ENCODE assay signal across 2 cellular contexts in the genomic region with DNA sequence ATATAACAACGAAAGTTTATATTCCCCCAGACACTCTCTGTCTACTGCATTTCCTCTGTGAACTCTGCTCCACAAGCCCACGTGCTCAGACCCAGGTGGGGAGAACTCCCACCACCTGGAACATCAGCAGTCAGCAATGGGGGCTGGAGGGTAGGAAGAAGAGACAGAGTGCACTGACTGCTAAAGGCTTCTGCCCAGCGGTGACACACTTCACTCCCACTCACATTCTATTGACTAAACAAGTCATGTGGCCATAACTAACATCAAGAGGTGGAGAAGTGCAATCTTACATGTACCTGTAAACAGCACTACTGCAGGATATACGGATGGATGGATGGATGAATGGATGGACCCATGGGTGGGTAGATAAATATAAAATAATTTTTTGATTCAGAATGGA.
TF ChIP-seq lines count a peak whose summit lies in the region.

No MANE protein-coding gene starts in this region.

TF ChIP-seq in HCT116, 20 proteins besides CTCF, POLR2A, EP300 and RAD21 (continued from another document):
- TF ChIP-seq TCF7L2 (IDR thresholded peaks at IDR 0.05; ENCODE audit: borderline replicate concordance, extremely low read depth, insufficient read depth, insufficient read length): no peak
- TF ChIP-seq, protein P1, sequence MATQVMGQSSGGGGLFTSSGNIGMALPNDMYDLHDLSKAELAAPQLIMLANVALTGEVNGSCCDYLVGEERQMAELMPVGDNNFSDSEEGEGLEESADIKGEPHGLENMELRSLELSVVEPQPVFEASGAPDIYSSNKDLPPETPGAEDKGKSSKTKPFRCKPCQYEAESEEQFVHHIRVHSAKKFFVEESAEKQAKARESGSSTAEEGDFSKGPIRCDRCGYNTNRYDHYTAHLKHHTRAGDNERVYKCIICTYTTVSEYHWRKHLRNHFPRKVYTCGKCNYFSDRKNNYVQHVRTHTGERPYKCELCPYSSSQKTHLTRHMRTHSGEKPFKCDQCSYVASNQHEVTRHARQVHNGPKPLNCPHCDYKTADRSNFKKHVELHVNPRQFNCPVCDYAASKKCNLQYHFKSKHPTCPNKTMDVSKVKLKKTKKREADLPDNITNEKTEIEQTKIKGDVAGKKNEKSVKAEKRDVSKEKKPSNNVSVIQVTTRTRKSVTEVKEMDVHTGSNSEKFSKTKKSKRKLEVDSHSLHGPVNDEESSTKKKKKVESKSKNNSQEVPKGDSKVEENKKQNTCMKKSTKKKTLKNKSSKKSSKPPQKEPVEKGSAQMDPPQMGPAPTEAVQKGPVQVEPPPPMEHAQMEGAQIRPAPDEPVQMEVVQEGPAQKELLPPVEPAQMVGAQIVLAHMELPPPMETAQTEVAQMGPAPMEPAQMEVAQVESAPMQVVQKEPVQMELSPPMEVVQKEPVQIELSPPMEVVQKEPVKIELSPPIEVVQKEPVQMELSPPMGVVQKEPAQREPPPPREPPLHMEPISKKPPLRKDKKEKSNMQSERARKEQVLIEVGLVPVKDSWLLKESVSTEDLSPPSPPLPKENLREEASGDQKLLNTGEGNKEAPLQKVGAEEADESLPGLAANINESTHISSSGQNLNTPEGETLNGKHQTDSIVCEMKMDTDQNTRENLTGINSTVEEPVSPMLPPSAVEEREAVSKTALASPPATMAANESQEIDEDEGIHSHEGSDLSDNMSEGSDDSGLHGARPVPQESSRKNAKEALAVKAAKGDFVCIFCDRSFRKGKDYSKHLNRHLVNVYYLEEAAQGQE (IDR thresholded peaks at IDR 0.05; ENCODE audit: low read depth): no peak
- no peak for TF ChIP-seq ELF1 (IDR thresholded peaks at IDR 0.05; ENCODE audit: borderline replicate concordance, low read depth)
- TF ChIP-seq SIN3A (IDR thresholded peaks at IDR 0.05; ENCODE audit: low read depth): peak; percentile 64; the same call in 1 of the 2 replicates
- TF ChIP-seq CEBPB (IDR thresholded peaks at IDR 0.05; ENCODE audit: low read depth): no peak
- peak; percentile 88 for TF ChIP-seq EGR1 (IDR thresholded peaks at IDR 0.05; ENCODE audit: low read depth)
- TF ChIP-seq SP1 (IDR thresholded peaks at IDR 0.05; ENCODE audit: low read depth): peak; percentile 70
- TF ChIP-seq YY1 (IDR thresholded peaks at IDR 0.05; ENCODE audit: extremely low read depth, insufficient replicate concordance, low read depth, low read length): no peak
- TF ChIP-seq, protein P2, sequence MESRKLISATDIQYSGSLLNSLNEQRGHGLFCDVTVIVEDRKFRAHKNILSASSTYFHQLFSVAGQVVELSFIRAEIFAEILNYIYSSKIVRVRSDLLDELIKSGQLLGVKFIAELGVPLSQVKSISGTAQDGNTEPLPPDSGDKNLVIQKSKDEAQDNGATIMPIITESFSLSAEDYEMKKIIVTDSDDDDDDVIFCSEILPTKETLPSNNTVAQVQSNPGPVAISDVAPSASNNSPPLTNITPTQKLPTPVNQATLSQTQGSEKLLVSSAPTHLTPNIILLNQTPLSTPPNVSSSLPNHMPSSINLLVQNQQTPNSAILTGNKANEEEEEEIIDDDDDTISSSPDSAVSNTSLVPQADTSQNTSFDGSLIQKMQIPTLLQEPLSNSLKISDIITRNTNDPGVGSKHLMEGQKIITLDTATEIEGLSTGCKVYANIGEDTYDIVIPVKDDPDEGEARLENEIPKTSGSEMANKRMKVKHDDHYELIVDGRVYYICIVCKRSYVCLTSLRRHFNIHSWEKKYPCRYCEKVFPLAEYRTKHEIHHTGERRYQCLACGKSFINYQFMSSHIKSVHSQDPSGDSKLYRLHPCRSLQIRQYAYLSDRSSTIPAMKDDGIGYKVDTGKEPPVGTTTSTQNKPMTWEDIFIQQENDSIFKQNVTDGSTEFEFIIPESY (IDR thresholded peaks at IDR 0.05; ENCODE audit: extremely low read depth, insufficient replicate concordance, low read length): no peak

TF ChIP-seq in HepG2, 621 proteins besides CTCF, POLR2A, EP300 and RAD21 (continued from another document):
- TF ChIP-seq BHLHE40 (IDR thresholded peaks at IDR 0.05; ENCODE audit: low read length) (no peak), RFXANK (CRISPR knock-in tag; IDR thresholded peaks at IDR 0.05) (no peak), MAFF (IDR thresholded peaks at IDR 0.05; ENCODE audit: low read depth, low read length) (no peak), STAT5B (CRISPR knock-in tag; IDR thresholded peaks at IDR 0.05) (no peak), ERF (CRISPR knock-in tag; IDR thresholded peaks at IDR 0.05) (no peak), ETV6 (CRISPR knock-in tag; conservative IDR thresholded peaks at IDR 0.05) (no peak), POLR2G (IDR thresholded peaks at IDR 0.05; ENCODE audit: low read depth, low read length) (no peak), GATA4 (IDR thresholded peaks at IDR 0.05; ENCODE audit: borderline replicate concordance, low read depth) (no peak)
- TF ChIP-seq, protein P3, sequence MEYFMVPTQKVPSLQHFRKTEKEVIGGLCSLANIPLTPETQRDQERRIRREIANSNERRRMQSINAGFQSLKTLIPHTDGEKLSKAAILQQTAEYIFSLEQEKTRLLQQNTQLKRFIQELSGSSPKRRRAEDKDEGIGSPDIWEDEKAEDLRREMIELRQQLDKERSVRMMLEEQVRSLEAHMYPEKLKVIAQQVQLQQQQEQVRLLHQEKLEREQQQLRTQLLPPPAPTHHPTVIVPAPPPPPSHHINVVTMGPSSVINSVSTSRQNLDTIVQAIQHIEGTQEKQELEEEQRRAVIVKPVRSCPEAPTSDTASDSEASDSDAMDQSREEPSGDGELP (IDR thresholded peaks at IDR 0.05; ENCODE audit: borderline replicate concordance, low read depth): no peak
- TF ChIP-seq, protein P4, sequence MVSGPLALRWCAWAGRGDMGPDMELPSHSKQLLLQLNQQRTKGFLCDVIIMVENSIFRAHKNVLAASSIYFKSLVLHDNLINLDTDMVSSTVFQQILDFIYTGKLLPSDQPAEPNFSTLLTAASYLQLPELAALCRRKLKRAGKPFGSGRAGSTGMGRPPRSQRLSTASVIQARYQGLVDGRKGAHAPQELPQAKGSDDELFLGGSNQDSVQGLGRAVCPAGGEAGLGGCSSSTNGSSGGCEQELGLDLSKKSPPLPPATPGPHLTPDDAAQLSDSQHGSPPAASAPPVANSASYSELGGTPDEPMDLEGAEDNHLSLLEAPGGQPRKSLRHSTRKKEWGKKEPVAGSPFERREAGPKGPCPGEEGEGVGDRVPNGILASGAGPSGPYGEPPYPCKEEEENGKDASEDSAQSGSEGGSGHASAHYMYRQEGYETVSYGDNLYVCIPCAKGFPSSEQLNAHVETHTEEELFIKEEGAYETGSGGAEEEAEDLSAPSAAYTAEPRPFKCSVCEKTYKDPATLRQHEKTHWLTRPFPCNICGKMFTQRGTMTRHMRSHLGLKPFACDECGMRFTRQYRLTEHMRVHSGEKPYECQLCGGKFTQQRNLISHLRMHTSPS (CRISPR knock-in tag; IDR thresholded peaks at IDR 0.05; ENCODE audit: low read depth): no peak
- TF ChIP-seq, protein P5, sequence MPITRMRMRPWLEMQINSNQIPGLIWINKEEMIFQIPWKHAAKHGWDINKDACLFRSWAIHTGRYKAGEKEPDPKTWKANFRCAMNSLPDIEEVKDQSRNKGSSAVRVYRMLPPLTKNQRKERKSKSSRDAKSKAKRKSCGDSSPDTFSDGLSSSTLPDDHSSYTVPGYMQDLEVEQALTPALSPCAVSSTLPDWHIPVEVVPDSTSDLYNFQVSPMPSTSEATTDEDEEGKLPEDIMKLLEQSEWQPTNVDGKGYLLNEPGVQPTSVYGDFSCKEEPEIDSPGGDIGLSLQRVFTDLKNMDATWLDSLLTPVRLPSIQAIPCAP (CRISPR knock-in tag; IDR thresholded peaks at IDR 0.05; ENCODE audit: low read depth): no peak
